Comparison of ENCODE assay signal across 8 cellular contexts in genomic region chr4:42397635-42398447, GRCh38. TPM values are rescaled to one million over a fixed set of nuclear protein-coding genes. Genes with fewer than 3 reads are reported as not detected.
A peak's percentile ranks its signal among the peaks of the same experiment; 100 is the strongest.
DNase-seq lines count a peak whose midpoint lies in the region; ATAC-seq and TF ChIP-seq lines count a peak whose summit lies in the region.

No MANE protein-coding gene starts in this region.

- peaks cover 5% of the 10 kb centered on the region for H3K9me3 ChIP-seq in trophoblast cell (ENCODE audit: insufficient read depth, low read depth, low read length)

- H3K14ac ChIP-seq in trophoblast cell (ENCODE audit: low read length) = peak overlapping the region; percentile 40

- no peaks in the 10 kb centered on the region for H3K36me3 ChIP-seq in trophoblast cell (ENCODE audit: control insufficient read depth in 1 of 2, insufficient read depth in 2 of 2, low read length in 2 of 2)

- no peak overlapping the region for H4K8ac ChIP-seq in trophoblast cell (ENCODE audit: low read depth, low read length)

- H3K9me3 Mint-ChIP-seq in activated CD4-positive, alpha-beta memory T cell treated with anti-CD3 and anti-CD28 coated beads for 36 hours = no peaks in the 10 kb centered on the region
- H3K9me3 Mint-ChIP-seq in glutamatergic neuron (ENCODE audit: unreplicated experiment) = peaks cover 7% of the 10 kb centered on the region

- H3K36me3 Mint-ChIP-seq in activated CD4-positive, alpha-beta memory T cell treated with anti-CD3 and anti-CD28 coated beads for 36 hours = no peaks in the 10 kb centered on the region
- H3K36me3 Mint-ChIP-seq in glutamatergic neuron (ENCODE audit: unreplicated experiment) = no peaks in the 10 kb centered on the region

- CTCF ChIA-PET in activated CD4-positive, alpha-beta memory T cell treated with anti-CD3 and anti-CD28 coated beads for 36 hours (lab: Charles Lee) = no interaction called here

- peaks cover 45% of the 10 kb centered on the region for H3K27me3 ChIP-seq in trophoblast cell (ENCODE audit: insufficient read depth, low read length)

- no peak for TF ChIP-seq CTCF in glutamatergic neuron (IDR thresholded peaks at IDR 0.05; ENCODE audit: partially characterized antibody, unreplicated experiment)

- H3K27ac ChIP-seq in trophoblast cell (ENCODE audit: low read depth, low read length) = no peak overlapping the region

- DNase-seq in ACHN (peak; percentile 23), glutamatergic neuron (peak; percentile 65), trophoblast cell (no peak), NCI-H128 (lab: John Stamatoyannopoulos, UW; ENCODE audit: unreplicated experiment) (no peak)
- peak; percentile 42 for DNase-seq in activated CD4-positive, alpha-beta memory T cell treated with anti-CD3 and anti-CD28 coated beads for 36 hours

- POLR2A ChIA-PET in activated CD4-positive, alpha-beta memory T cell treated with anti-CD3 and anti-CD28 coated beads for 36 hours (lab: Charles Lee) = no interaction called here

- no peaks in the 10 kb centered on the region for H3K79me1 ChIP-seq in trophoblast cell (ENCODE audit: low read length)

- H3K27me3 Mint-ChIP-seq in activated CD4-positive, alpha-beta memory T cell treated with anti-CD3 and anti-CD28 coated beads for 36 hours = peaks cover 64% of the 10 kb centered on the region
- peaks cover 36% of the 10 kb centered on the region for H3K27me3 Mint-ChIP-seq in glutamatergic neuron (ENCODE audit: unreplicated experiment)

- in situ Hi-C loops in ACHN (cut with HindIII; ENCODE audit: low pct_ligation_motif_present, low pct_unique_long_range_greater_than_20kb, low sequenced_read_pairs) = no loop called here

- no peak overlapping the region for H4K91ac ChIP-seq in trophoblast cell (ENCODE audit: low read depth, low read length)

- no CpG with 5 or more reads among the region's 82 CpGs for WGBS in trophoblast cell (ENCODE audit: extremely low coverage, insufficient coverage, insufficient read length)

- H2AFZ ChIP-seq in trophoblast cell (ENCODE audit: insufficient read depth, low read length, poor library complexity) = peak overlapping the region; percentile 50

- no peak overlapping the region for H2AK5ac ChIP-seq in trophoblast cell (ENCODE audit: low read length)

- no peak overlapping the region for H3K23ac ChIP-seq in trophoblast cell (ENCODE audit: low read length)

- peak overlapping the region; percentile 57 for H3K4me3 ChIP-seq in trophoblast cell (ENCODE audit: low read depth, low read length)

- H3K79me2 ChIP-seq in trophoblast cell (ENCODE audit: control insufficient read depth, insufficient read depth, low read length, poor library complexity) = no peaks in the 10 kb centered on the region

- H2BK12ac ChIP-seq in trophoblast cell (ENCODE audit: low read length) = no peak overlapping the region

- no peak overlapping the region for H4K12ac ChIP-seq in trophoblast cell (ENCODE audit: low read depth, low read length)

- no peak overlapping the region for H2BK5ac ChIP-seq in trophoblast cell (ENCODE audit: low read depth, low read length, poor library complexity)

- no peak overlapping the region for H3K9ac ChIP-seq in trophoblast cell (ENCODE audit: low read length)

- H3K4me3 Mint-ChIP-seq in activated CD4-positive, alpha-beta memory T cell treated with anti-CD3 and anti-CD28 coated beads for 36 hours = peak overlapping the region; percentile 61
- H3K4me3 Mint-ChIP-seq in glutamatergic neuron (ENCODE audit: unreplicated experiment) = peak overlapping the region; percentile 86

- peaks cover 17 to 21% of the 10 kb centered on the region in 2 experiments for H3K4me1 ChIP-seq in trophoblast cell (ENCODE audit: control insufficient read depth in 1 of 2, insufficient read depth in 2 of 2, low read length in 2 of 2)

- ATAC-seq in GM18867 (IDR thresholded peaks at IDR 0.05; ENCODE audit: unreplicated experiment) (peak; percentile 40), HG03159 (IDR thresholded peaks at IDR 0.05; ENCODE audit: unreplicated experiment) (peak; percentile 47), GM18870 (IDR thresholded peaks at IDR 0.05; ENCODE audit: unreplicated experiment) (no peak)

- peaks cover 29% of the 10 kb centered on the region for H3K4me1 Mint-ChIP-seq in activated CD4-positive, alpha-beta memory T cell treated with anti-CD3 and anti-CD28 coated beads for 36 hours (ENCODE audit: low read depth)
- H3K4me1 Mint-ChIP-seq in glutamatergic neuron (ENCODE audit: low read depth, unreplicated experiment) = peaks cover 16% of the 10 kb centered on the region

- H3K27ac Mint-ChIP-seq in activated CD4-positive, alpha-beta memory T cell treated with anti-CD3 and anti-CD28 coated beads for 36 hours = no peak overlapping the region
- H3K27ac Mint-ChIP-seq in glutamatergic neuron (ENCODE audit: unreplicated experiment) = no peak overlapping the region

- H3K18ac ChIP-seq in trophoblast cell (ENCODE audit: low read length) = no peak overlapping the region

- H3K4ac ChIP-seq in trophoblast cell (ENCODE audit: low read depth, low read length) = no peak overlapping the region

- peak overlapping the region; percentile 74 for H3K4me2 ChIP-seq in trophoblast cell (ENCODE audit: low read length)

- H2BK120ac ChIP-seq in trophoblast cell (ENCODE audit: insufficient read depth, low read length, poor library complexity) = no peak overlapping the region

- intact Hi-C loops in activated CD4-positive, alpha-beta memory T cell treated with anti-CD3 and anti-CD28 coated beads for 36 hours (cut with micrococcal nuclease) = loop anchor here (1.0 kb wide), 1 partner anchor 116 kb away; no protein-coding TSS in a partner anchor

RNA-seq across cellular contexts. Expression of gene SHISA3, which starts 0.6 kb away (rescaled TPM):
- total RNA-seq in activated CD4-positive, alpha-beta memory T cell treated with anti-CD3 and anti-CD28 coated beads for 36 hours = under 1 TPM; 0.14 to 0.27 TPM
- total RNA-seq in glutamatergic neuron (ENCODE audit: unreplicated experiment) = 0.42 TPM
- polyA plus RNA-seq in trophoblast cell (2013) = not detected in 2 replicates

Comparison
In these comparisons a context has a peak if more than half of its experiments do, and no peak if none do; other contexts are left out.
1. DNase-seq: peak in ACHN (single experiment), activated CD4-positive, alpha-beta memory T cell treated with anti-CD3 and anti-CD28 coated beads for 36 hours (single experiment) and glutamatergic neuron (single experiment); none in trophoblast cell (0 of 2) and NCI-H128 (single experiment).